Comparison of ENCODE assay signal across 37 cellular contexts in genomic region chr14:62003701-62004100, GRCh38.
"Had no signal": no experiment of that assay in that cellular context is flagged by ENCODE, and none has a peak within 500 bp of the region (broad histone marks: within the 10 kb centered on the region; RNA-seq: fewer than 3 reads in every experiment).

No MANE protein-coding gene starts in this region.

- H3K36me3 Mint-ChIP-seq: activated CD4-positive, alpha-beta memory T cell treated with anti-CD3 and anti-CD28 coated beads for 36 hours; activated CD8-positive, alpha-beta memory T cell treated with anti-CD3 and anti-CD28 coated beads, Interleukin-2, amount 10 ng/mL, durations not matched to agents 7 days and 5 days; activated naive CD4-positive, alpha-beta T cell treated with anti-CD3 and anti-CD28 coated beads, Interleukin-2, amount 10 ng/mL, durations not matched to agents 7 days and 5 days had no signal

- ATAC-seq: activated CD8-positive, alpha-beta memory T cell treated with anti-CD3 and anti-CD28 coated beads, Interleukin-2, amount 10 ng/mL, durations not matched to agents 7 days and 5 days had no signal

- H3K4me3 ChIP-seq: PC-9 had no signal

- DNase-seq: activated B cell treated with CpG ODN at 0.5 μM for 24 hours; activated CD4-positive, alpha-beta memory T cell treated with anti-CD3 and anti-CD28 coated beads for 36 hours; activated CD4-positive, alpha-beta T cell treated with anti-CD3 and anti-CD28 coated beads for 4 hours; activated CD4-positive, alpha-beta T cell treated with anti-CD3 and anti-CD28 coated beads, Interleukin-2, amount 50 U/mL, for 1 hour; activated CD4-positive, CD25-positive, alpha-beta regulatory T cell treated with anti-CD3 and anti-CD28 coated beads, Interleukin-2, amount 50 U/mL, for 72 hours; activated CD8-positive, alpha-beta memory T cell treated with anti-CD3 and anti-CD28 coated beads for 24 hours; activated CD8-positive, alpha-beta memory T cell treated with anti-CD3 and anti-CD28 coated beads, Interleukin-2, amount 10 ng/mL, durations not matched to agents 7 days and 5 days; activated CD8-positive, alpha-beta memory T cell treated with anti-CD3 and anti-CD28 coated beads, Interleukin-2, amount 50 U/mL, for 48 hours; activated effector memory CD4-positive, alpha-beta T cell treated with Interleukin-2 at 50 U/mL for 16 hours; activated naive CD4-positive, alpha-beta T cell treated with anti-CD3 and anti-CD28 coated beads, Interleukin-2, amount 10 ng/mL, durations not matched to agents 7 days and 5 days; activated naive CD8-positive, alpha-beta T cell treated with anti-CD3 and anti-CD28 coated beads, Interleukin-2, amount 50 U/mL, for 24 hours; activated T-cell treated with anti-CD3 and anti-CD28 coated beads, Interleukin-2, amount 50 U/mL, for 48 hours; anterior cingulate cortex; central memory CD4-positive, alpha-beta T cell; Kasumi-1; KG1; NCI-H1092 treated with DMSO at 0.1 percent for 48 hours; NCI-H1417; NCI-H146; NCI-H187; NCI-H2029 treated with DMSO at 0.1 percent for 48 hours; NCI-H2107; NCI-H2171; NCI-H510A; NCI-H526; NCI-H748 treated with DMSO at 0.1 percent for 48 hours; NK-92 treated with Interleukin-12 subunit alpha and Interleukin-12 subunit beta, amount 100 ng/mL, for 24 hours; PC-9; Right ventricle myocardium superior; SW 1271; T-helper 1 cell; T-helper 2 cell; T-helper 9 cell had no signal

- H3K27me3 Mint-ChIP-seq: activated B cell treated with CpG ODN at 0.5 μM for 24 hours had no signal

- H3K9me3 Mint-ChIP-seq: activated naive CD4-positive, alpha-beta T cell treated with anti-CD3 and anti-CD28 coated beads, Interleukin-2, amount 10 ng/mL, durations not matched to agents 7 days and 5 days had no signal

- H3K4me1 Mint-ChIP-seq: activated CD8-positive, alpha-beta memory T cell treated with anti-CD3 and anti-CD28 coated beads, Interleukin-2, amount 10 ng/mL, durations not matched to agents 7 days and 5 days; activated naive CD4-positive, alpha-beta T cell treated with anti-CD3 and anti-CD28 coated beads, Interleukin-2, amount 10 ng/mL, durations not matched to agents 7 days and 5 days had no signal

- H3K27ac ChIP-seq: PC-9, RWPE1, VCaP had no signal

- H2AFZ ChIP-seq: PC-9 had no signal

- H3K4me2 ChIP-seq: PC-9 had no signal

- H3K4me3 Mint-ChIP-seq: activated B cell treated with CpG ODN at 0.5 μM for 24 hours; activated CD4-positive, alpha-beta memory T cell treated with anti-CD3 and anti-CD28 coated beads for 36 hours; activated CD8-positive, alpha-beta memory T cell treated with anti-CD3 and anti-CD28 coated beads, Interleukin-2, amount 10 ng/mL, durations not matched to agents 7 days and 5 days; activated naive CD4-positive, alpha-beta T cell treated with anti-CD3 and anti-CD28 coated beads, Interleukin-2, amount 10 ng/mL, durations not matched to agents 7 days and 5 days; activated naive CD8-positive, alpha-beta T cell; activated naive CD8-positive, alpha-beta T cell treated with anti-CD3 and anti-CD28 coated beads, Interleukin-2, amount 50 U/mL, for 24 hours; brain had no signal

- H3K27ac Mint-ChIP-seq: activated B cell treated with CpG ODN at 0.5 μM for 24 hours; activated CD4-positive, alpha-beta memory T cell treated with anti-CD3 and anti-CD28 coated beads for 36 hours; activated CD8-positive, alpha-beta memory T cell treated with anti-CD3 and anti-CD28 coated beads, Interleukin-2, amount 10 ng/mL, durations not matched to agents 7 days and 5 days; activated naive CD4-positive, alpha-beta T cell treated with anti-CD3 and anti-CD28 coated beads, Interleukin-2, amount 10 ng/mL, durations not matched to agents 7 days and 5 days; activated naive CD8-positive, alpha-beta T cell; activated naive CD8-positive, alpha-beta T cell treated with anti-CD3 and anti-CD28 coated beads, Interleukin-2, amount 50 U/mL, for 24 hours had no signal
